1 cellular context compared by ENCODE assay signal in genomic region chr2:215968499-215968898, GRCh38.
TF ChIP-seq lines count a peak whose summit lies in the region.

No MANE protein-coding gene starts in this region.

TF ChIP-seq in HepG2, 621 proteins besides CTCF, POLR2A, EP300 and RAD21:
- peak; percentile 84 for TF ChIP-seq MAFF (IDR thresholded peaks at IDR 0.05; ENCODE audit: low read depth, low read length)
- TF ChIP-seq REST (IDR thresholded peaks at IDR 0.05; ENCODE audit: borderline replicate concordance in 1 of 2, low read depth in 1 of 2, low read length in 2 of 2) = no peak
- no peak for TF ChIP-seq GTF2F1 (IDR thresholded peaks at IDR 0.05; ENCODE audit: low read length)
- no peak for TF ChIP-seq ZNF598 (CRISPR knock-in tag; IDR thresholded peaks at IDR 0.05; ENCODE audit: borderline replicate concordance)
- no peak for TF ChIP-seq NR1H2 (CRISPR knock-in tag; IDR thresholded peaks at IDR 0.05; ENCODE audit: borderline replicate concordance, low read depth)
- TF ChIP-seq MAFK (conservative IDR thresholded peaks at IDR 0.05 in 1 of 2, IDR thresholded peaks at IDR 0.05 in 1 of 2; ENCODE audit: low read length in 2 of 2) = peak; percentile 76 to 88
- TF ChIP-seq, protein P1, sequence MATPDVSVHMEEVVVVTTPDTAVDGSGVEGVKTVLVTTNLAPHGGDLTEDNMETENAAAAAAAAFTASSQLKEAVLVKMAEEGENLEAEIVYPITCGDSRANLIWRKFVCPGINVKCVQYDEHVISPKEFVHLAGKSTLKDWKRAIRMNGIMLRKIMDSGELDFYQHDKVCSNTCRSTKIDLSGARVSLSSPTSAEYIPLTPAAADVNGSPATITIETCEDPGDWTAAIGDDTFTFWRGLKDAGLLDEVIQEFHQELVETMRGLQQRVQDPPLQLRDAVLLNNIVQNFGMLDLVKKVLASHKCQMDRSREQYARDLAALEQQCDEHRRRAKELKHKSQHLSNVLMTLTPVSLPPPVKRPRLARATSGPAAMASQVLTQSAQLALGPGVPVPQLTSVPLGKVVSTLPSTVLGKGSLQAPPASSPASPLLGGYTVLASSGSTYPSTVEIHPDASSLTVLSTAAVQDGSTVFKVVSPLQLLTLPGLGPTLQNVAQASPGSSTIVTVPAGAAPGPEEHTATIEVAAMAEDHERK (CRISPR knock-in tag; IDR thresholded peaks at IDR 0.05; ENCODE audit: low read depth) = no peak
